Comparison of ENCODE assay signal across 26 cellular contexts in genomic region chr7:54747234-54747633, GRCh38. TPM values are rescaled to one million over a fixed set of nuclear protein-coding genes. Genes with fewer than 3 reads are reported as not detected.
DNase-seq lines count a peak whose midpoint lies in the region; ATAC-seq and TF ChIP-seq lines count a peak whose summit lies in the region.
"Had no signal": no experiment of that assay in that cellular context is flagged by ENCODE, and none has a peak within 500 bp of the region (broad histone marks: within the 10 kb centered on the region; RNA-seq: fewer than 3 reads in every experiment).

No MANE protein-coding gene starts in this region.

- H3K79me2 ChIP-seq in trophoblast cell (ENCODE audit: control insufficient read depth, insufficient read depth, low read length, poor library complexity), result no peaks in the 10 kb centered on the region

- no peak overlapping the region for H2BK5ac ChIP-seq in trophoblast cell (ENCODE audit: low read depth, low read length, poor library complexity)

- TF ChIP-seq CTCF in WTC11 (IDR thresholded peaks at IDR 0.05) (no peak), endodermal cell (conservative IDR thresholded peaks at IDR 0.05) (no peak), WERI-Rb-1 (IDR thresholded peaks at IDR 0.05; ENCODE audit: low read depth, low read length) (no peak)

- H2BK120ac ChIP-seq in trophoblast cell (ENCODE audit: insufficient read depth, low read length, poor library complexity), result no peak overlapping the region

- H4K12ac ChIP-seq in trophoblast cell (ENCODE audit: low read depth, low read length), result no peak overlapping the region

- WGBS in endodermal cell (ENCODE audit: insufficient coverage in 1 of 2, insufficient read length in 1 of 2), 2 experiments, result 96 to 100% methylated on average over 3 to 5 of the region's 5 CpGs
- 100% methylated on average over 2 of the region's 5 CpGs for WGBS in trophoblast cell (ENCODE audit: extremely low coverage, insufficient coverage, insufficient read length)

- no peaks in the 10 kb centered on the region for H3K27me3 ChIP-seq in endodermal cell (ENCODE audit: control insufficient read depth, insufficient read depth, low read length, poor library complexity, severe bottlenecking)
- H3K27me3 ChIP-seq in trophoblast cell (ENCODE audit: insufficient read depth, low read length), result no peaks in the 10 kb centered on the region
- H3K27me3 ChIP-seq in WERI-Rb-1 (ENCODE audit: insufficient read depth, low read depth, severe bottlenecking), result no peaks in the 10 kb centered on the region
- H3K27me3 ChIP-seq: BE2C, BLaER1 had no signal

- POLR2A ChIA-PET in WTC11 (lab: Charles Lee), result no interaction called here

- H3K9me3 Mint-ChIP-seq in WTC11, result no peaks in the 10 kb centered on the region
- no peaks in the 10 kb centered on the region for H3K9me3 Mint-ChIP-seq in activated T-helper 2 cell treated with anti-CD3 and anti-CD28 coated beads, Interferon-gamma antibody, Interleukin-2, Interleukin-4, amounts not matched to agents 10 μg/mL and 5 μg/mL and 100 μg/mL, durations not matched to agents 14 hours and 24 hours and 36 hours
- H3K9me3 Mint-ChIP-seq in endodermal cell, result no peaks in the 10 kb centered on the region
- no peaks in the 10 kb centered on the region for H3K9me3 Mint-ChIP-seq in activated naive CD4-positive, alpha-beta T cell treated with anti-CD3 and anti-CD28 coated beads, Interleukin-2, amount 50 U/mL, for 72 hours
- H3K9me3 Mint-ChIP-seq: CD14-positive monocyte; CD4-positive, alpha-beta memory T cell; CD4-positive, CD25-positive, alpha-beta regulatory T cell; CD8-positive, alpha-beta memory T cell had no signal

- no peaks in the 10 kb centered on the region for H3K27me3 Mint-ChIP-seq in WTC11 (ENCODE audit: low read depth)
- H3K27me3 Mint-ChIP-seq in activated T-helper 2 cell treated with anti-CD3 and anti-CD28 coated beads, Interferon-gamma antibody, Interleukin-2, Interleukin-4, amounts not matched to agents 10 μg/mL and 5 μg/mL and 100 μg/mL, durations not matched to agents 14 hours and 24 hours and 36 hours (ENCODE audit: low read depth), result no peaks in the 10 kb centered on the region
- H3K27me3 Mint-ChIP-seq in endodermal cell (ENCODE audit: insufficient read depth), result no peaks in the 10 kb centered on the region
- H3K27me3 Mint-ChIP-seq: CD4-positive, alpha-beta memory T cell; CD4-positive, CD25-positive, alpha-beta regulatory T cell; CD8-positive, alpha-beta memory T cell had no signal

- intact Hi-C loops in activated T-helper 2 cell treated with anti-CD3 and anti-CD28 coated beads, Interferon-gamma antibody, Interleukin-2, Interleukin-4, amounts not matched to agents 10 μg/mL and 5 μg/mL and 100 μg/mL, durations not matched to agents 14 hours and 24 hours and 36 hours (cut with micrococcal nuclease), result no loop called here

- H3K4me3 Mint-ChIP-seq in WTC11, result no peak overlapping the region
- H3K4me3 Mint-ChIP-seq in activated T-helper 2 cell treated with anti-CD3 and anti-CD28 coated beads, Interferon-gamma antibody, Interleukin-2, Interleukin-4, amounts not matched to agents 10 μg/mL and 5 μg/mL and 100 μg/mL, durations not matched to agents 14 hours and 24 hours and 36 hours (ENCODE audit: low read depth), result no peak overlapping the region
- H3K4me3 Mint-ChIP-seq in endodermal cell, result no peak overlapping the region
- H3K4me3 Mint-ChIP-seq: CD14-positive monocyte; CD4-positive, alpha-beta memory T cell; CD4-positive, CD25-positive, alpha-beta regulatory T cell; CD8-positive, alpha-beta memory T cell had no signal

- CTCF ChIA-PET in WTC11 (lab: Charles Lee), result no interaction called here

- H4K8ac ChIP-seq in trophoblast cell (ENCODE audit: low read depth, low read length), result no peak overlapping the region

- no peaks in the 10 kb centered on the region for H3K79me1 ChIP-seq in trophoblast cell (ENCODE audit: low read length)

- H3K18ac ChIP-seq in trophoblast cell (ENCODE audit: low read length), result no peak overlapping the region

- H3K9ac ChIP-seq in endodermal cell (ENCODE audit: extremely low read depth, low read length, poor library complexity, severe bottlenecking) (no peak overlapping the region), trophoblast cell (ENCODE audit: low read length) (no peak overlapping the region)
- H3K9ac ChIP-seq: BLaER1 had no signal

- H3K27ac Mint-ChIP-seq in WTC11, result 0 out of 2 replicates have a peak overlapping the region, but pooled peaks have one; percentile 15
- peak overlapping the region; percentile 3 for H3K27ac Mint-ChIP-seq in activated T-helper 2 cell treated with anti-CD3 and anti-CD28 coated beads, Interferon-gamma antibody, Interleukin-2, Interleukin-4, amounts not matched to agents 10 μg/mL and 5 μg/mL and 100 μg/mL, durations not matched to agents 14 hours and 24 hours and 36 hours
- peak overlapping the region; percentile 4 for H3K27ac Mint-ChIP-seq in endodermal cell
- no peak overlapping the region for H3K27ac Mint-ChIP-seq in activated naive CD4-positive, alpha-beta T cell treated with anti-CD3 and anti-CD28 coated beads, Interleukin-2, amount 50 U/mL, for 72 hours

- no peak overlapping the region for H4K91ac ChIP-seq in trophoblast cell (ENCODE audit: low read depth, low read length)

- H3K4me3 ChIP-seq in endodermal cell (ENCODE audit: low read length) (no peak overlapping the region), trophoblast cell (ENCODE audit: low read depth, low read length) (no peak overlapping the region), WERI-Rb-1 (ENCODE audit: low read depth, low read length) (no peak overlapping the region)
- H3K4me3 ChIP-seq: BLaER1, GM12878 had no signal

- H2BK12ac ChIP-seq in trophoblast cell (ENCODE audit: low read length), result no peak overlapping the region

- H3K36me3 Mint-ChIP-seq in WTC11 (peaks cover 41% of the 10 kb centered on the region), endodermal cell (ENCODE audit: low read depth) (peaks cover 35% of the 10 kb centered on the region)
- peaks cover 52% of the 10 kb centered on the region for H3K36me3 Mint-ChIP-seq in activated T-helper 2 cell treated with anti-CD3 and anti-CD28 coated beads, Interferon-gamma antibody, Interleukin-2, Interleukin-4, amounts not matched to agents 10 μg/mL and 5 μg/mL and 100 μg/mL, durations not matched to agents 14 hours and 24 hours and 36 hours (ENCODE audit: low read depth)
- H3K36me3 Mint-ChIP-seq in activated naive CD4-positive, alpha-beta T cell treated with anti-CD3 and anti-CD28 coated beads, Interleukin-2, amount 50 U/mL, for 72 hours, result peaks cover 5 to 18% of the 10 kb centered on the region in 2 donors

- no peak overlapping the region for H2AK5ac ChIP-seq in trophoblast cell (ENCODE audit: low read length)

- H3K23ac ChIP-seq in trophoblast cell (ENCODE audit: low read length), result no peak overlapping the region

- H3K9me3 ChIP-seq in endodermal cell (ENCODE audit: control insufficient read depth, low read length) (no peaks in the 10 kb centered on the region), trophoblast cell (ENCODE audit: insufficient read depth, low read depth, low read length) (peaks cover 2% of the 10 kb centered on the region), WERI-Rb-1 (ENCODE audit: severe bottlenecking) (no peaks in the 10 kb centered on the region)
- H3K9me3 ChIP-seq: BE2C, BLaER1 had no signal

- H3K4me1 Mint-ChIP-seq in WTC11, result peaks cover 8% of the 10 kb centered on the region
- H3K4me1 Mint-ChIP-seq in activated T-helper 2 cell treated with anti-CD3 and anti-CD28 coated beads, Interferon-gamma antibody, Interleukin-2, Interleukin-4, amounts not matched to agents 10 μg/mL and 5 μg/mL and 100 μg/mL, durations not matched to agents 14 hours and 24 hours and 36 hours (ENCODE audit: low read depth), result no peaks in the 10 kb centered on the region
- H3K4me1 Mint-ChIP-seq in endodermal cell, result no peaks in the 10 kb centered on the region
- H3K4me1 Mint-ChIP-seq: CD14-positive monocyte had no signal

- no peak for DNase-seq in WTC11 (ENCODE audit: low spot score)
- no peak for DNase-seq in activated T-helper 2 cell treated with anti-CD3 and anti-CD28 coated beads, Interferon-gamma antibody, Interleukin-2, Interleukin-4, amounts not matched to agents 10 μg/mL and 5 μg/mL and 100 μg/mL, durations not matched to agents 14 hours and 24 hours and 36 hours (ENCODE audit: low spot score)
- DNase-seq in endodermal cell, result no peak
- DNase-seq in trophoblast cell, result peak; percentile 56 to 82
- DNase-seq in activated naive CD4-positive, alpha-beta T cell treated with anti-CD3 and anti-CD28 coated beads, Interleukin-2, amount 50 U/mL, for 72 hours (ENCODE audit: low spot score in 2 of 2), result no peak
- no peak for DNase-seq in GOT3 (lab: John Stamatoyannopoulos, UW)
- no peak for DNase-seq in WERI-Rb-1
- DNase-seq: 8988T; ACHN; BE2C; C1 segment of cervical spinal cord; CD4-positive, CD25-positive, alpha-beta regulatory T cell; CD8-positive, alpha-beta memory T cell; COR-L47; DMS 273 treated with DMSO at 0.1 percent for 48 hours; DMS153; DMS53; DMS79; DND-41; EL; GDM1 had no signal

- H3K36me3 ChIP-seq in endodermal cell (ENCODE audit: control insufficient read depth, insufficient read depth, low read length) (peaks cover 68% of the 10 kb centered on the region), trophoblast cell (ENCODE audit: control insufficient read depth in 1 of 2, insufficient read depth in 2 of 2, low read length in 2 of 2) (peaks cover 16 to 19% of the 10 kb centered on the region in 2 experiments), WERI-Rb-1 (peaks cover 31% of the 10 kb centered on the region)

- ATAC-seq in WTC11, result no peak
- no peak for ATAC-seq in activated naive CD4-positive, alpha-beta T cell treated with anti-CD3 and anti-CD28 coated beads, Interleukin-2, amount 50 U/mL, for 72 hours
- no peak for ATAC-seq in GM19397 (IDR thresholded peaks at IDR 0.05; ENCODE audit: unreplicated experiment)
- ATAC-seq: GM12878 had no signal

- no peak overlapping the region for H3K4ac ChIP-seq in trophoblast cell (ENCODE audit: low read depth, low read length)

- H3K4me1 ChIP-seq in endodermal cell (ENCODE audit: control insufficient read depth, insufficient read depth, low read length) (no peaks in the 10 kb centered on the region), trophoblast cell (ENCODE audit: control insufficient read depth in 1 of 2, insufficient read depth in 2 of 2, low read length in 2 of 2) (no peaks in the 10 kb centered on the region)
- H3K4me1 ChIP-seq: BE2C, BLaER1 had no signal

- no peak overlapping the region for H2AFZ ChIP-seq in trophoblast cell (ENCODE audit: insufficient read depth, low read length, poor library complexity)

- H3K14ac ChIP-seq in trophoblast cell (ENCODE audit: low read length), result no peak overlapping the region

- H3K4me2 ChIP-seq in trophoblast cell (ENCODE audit: low read length), result no peak overlapping the region
- H3K4me2 ChIP-seq: BLaER1 had no signal

- H3K27ac ChIP-seq in endodermal cell (ENCODE audit: low read depth, low read length) (no peak overlapping the region), trophoblast cell (ENCODE audit: low read depth, low read length) (no peak overlapping the region), WERI-Rb-1 (no peak overlapping the region)
- H3K27ac ChIP-seq: BLaER1 had no signal

RNA-seq across cellular contexts. Expression of gene SEC61G, which starts 11.8 kb away (rescaled TPM):
- total RNA-seq in WTC11 (2021) (186 to 208 TPM (median 190 TPM) in 3 replicates), endodermal cell (100 to 1,000 TPM; 149 to 166 TPM)
- total RNA-seq in activated T-helper 2 cell treated with anti-CD3 and anti-CD28 coated beads, Interferon-gamma antibody, Interleukin-2, Interleukin-4, amounts not matched to agents 10 μg/mL and 5 μg/mL and 100 μg/mL, durations not matched to agents 14 hours and 24 hours and 36 hours, result 194 and 200 TPM in 2 replicates
- polyA plus RNA-seq in endodermal cell (2013, experiment 1 of 2), result 275 TPM
- polyA plus RNA-seq in endodermal cell (2013, experiment 2 of 2), result 238 TPM
- polyA plus RNA-seq in trophoblast cell (2013), result 363 and 367 TPM in 2 replicates
- total RNA-seq in activated naive CD4-positive, alpha-beta T cell treated with anti-CD3 and anti-CD28 coated beads, Interleukin-2, amount 50 U/mL, for 72 hours, result 100 to 1,000 TPM in 1 of 2 donors, 10 to 100 TPM in 1; 95.1 to 161 TPM

Comparison
In these comparisons a context has a peak if more than half of its experiments do, and no peak if none do; other contexts are left out.
1. DNase-seq: peak in trophoblast cell (2 of 2); none in WTC11 (single experiment), activated T-helper 2 cell treated with anti-CD3 and anti-CD28 coated beads, Interferon-gamma antibody, Interleukin-2, Interleukin-4, amounts not matched to agents 10 μg/mL and 5 μg/mL and 100 μg/mL, durations not matched to agents 14 hours and 24 hours and 36 hours (single experiment), endodermal cell (single experiment), activated naive CD4-positive, alpha-beta T cell treated with anti-CD3 and anti-CD28 coated beads, Interleukin-2, amount 50 U/mL, for 72 hours (0 of 2), GOT3 (single experiment) and WERI-Rb-1 (single experiment).
2. H3K27ac Mint-ChIP-seq: peak in WTC11 (single experiment), activated T-helper 2 cell treated with anti-CD3 and anti-CD28 coated beads, Interferon-gamma antibody, Interleukin-2, Interleukin-4, amounts not matched to agents 10 μg/mL and 5 μg/mL and 100 μg/mL, durations not matched to agents 14 hours and 24 hours and 36 hours (single experiment) and endodermal cell (single experiment); none in activated naive CD4-positive, alpha-beta T cell treated with anti-CD3 and anti-CD28 coated beads, Interleukin-2, amount 50 U/mL, for 72 hours (0 of 2).